16 cellular contexts compared by ENCODE assay signal in the genomic region with DNA sequence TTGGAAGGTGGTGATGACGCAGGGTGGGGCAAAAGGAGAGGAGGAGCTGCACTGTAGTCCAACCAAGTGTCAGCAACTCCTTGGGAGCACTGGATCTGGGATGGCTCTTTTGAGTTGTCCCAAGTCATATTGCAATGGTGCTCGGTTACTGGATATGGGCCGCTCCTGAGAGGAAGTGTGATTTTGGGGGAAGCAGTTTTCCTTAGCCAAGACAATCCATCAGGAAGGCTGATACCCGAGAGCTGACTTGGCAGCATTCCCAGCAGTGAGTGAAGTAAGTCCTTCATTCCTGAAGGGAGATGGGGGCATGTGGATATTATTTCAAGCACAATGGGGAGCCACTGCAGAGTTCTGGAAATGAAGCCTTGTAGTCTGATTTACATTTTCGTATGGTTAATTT.
A peak's percentile ranks its signal among the peaks of the same experiment; 100 is the strongest.
DNase-seq lines count a peak whose midpoint lies in the region; ATAC-seq and TF ChIP-seq lines count a peak whose summit lies in the region.
"Had no signal": no experiment of that assay in that cellular context is flagged by ENCODE, and none has a peak within 500 bp of the region (broad histone marks: within the 10 kb centered on the region; RNA-seq: fewer than 3 reads in every experiment).

No MANE protein-coding gene starts in this region.

- no peaks in the 10 kb centered on the region for H3K27me3 ChIP-seq in smooth muscle cell (ENCODE audit: low read depth)
- H3K27me3 ChIP-seq: spleen, tibial nerve had no signal

- peak overlapping the region; percentile 49 for H2AFZ ChIP-seq in smooth muscle cell (ENCODE audit: low read depth)

- H3F3A ChIP-seq in smooth muscle cell (ENCODE audit: low read depth) = no peaks in the 10 kb centered on the region

- no peaks in the 10 kb centered on the region for H3K4me1 ChIP-seq in smooth muscle cell (ENCODE audit: low read depth)
- H3K4me1 ChIP-seq: spleen, tibial nerve had no signal

- no peak overlapping the region for H3K9ac ChIP-seq in smooth muscle cell (ENCODE audit: low read depth)

- TF ChIP-seq CTCF in fibroblast of mammary gland (conservative IDR thresholded peaks at IDR 0.05; ENCODE audit: control insufficient read depth, insufficient read depth, low read depth, low read length) (no peak), smooth muscle cell (IDR thresholded peaks at IDR 0.05; ENCODE audit: borderline replicate concordance, insufficient read depth, poor library complexity, severe bottlenecking) (no peak)

- H3K36me3 ChIP-seq in smooth muscle cell (ENCODE audit: low read depth) = no peaks in the 10 kb centered on the region
- H3K36me3 ChIP-seq: spleen, tibial nerve had no signal

- no peaks in the 10 kb centered on the region for H4K20me1 ChIP-seq in smooth muscle cell (ENCODE audit: low read depth)

- no peak overlapping the region for H3K4me2 ChIP-seq in smooth muscle cell

- DNase-seq in NCI-H748 (lab: John Stamatoyannopoulos, UW; ENCODE audit: unreplicated experiment) (peak; percentile 31), NCI-H748 treated with DMSO at 0.1 percent for 48 hours (lab: John Stamatoyannopoulos, UW) (no peak), NCI-H226 (peak; percentile 75), fibroblast of mammary gland (ENCODE audit: low read depth) (peak; percentile 39), smooth muscle cell (lab: John Stamatoyannopoulos, UW; ENCODE audit: unreplicated experiment) (no peak), kidney glomerular epithelial cell (lab: John Stamatoyannopoulos, UW) (no peak)
- DNase-seq: activated CD4-positive, alpha-beta memory T cell treated with anti-CD3 and anti-CD28 coated beads for 36 hours; activated effector memory CD4-positive, alpha-beta T cell treated with anti-CD3 and anti-CD28 coated beads, Interleukin-2, amount 50 U/mL, for 16 hours; Calu3; naive thymus-derived CD8-positive, alpha-beta T cell; NCI-H1092 treated with DMSO at 0.1 percent for 48 hours; spleen had no signal

- H3K9me3 ChIP-seq in smooth muscle cell (replicated peaks; ENCODE audit: low read depth) = no peaks in the 10 kb centered on the region
- H3K9me3 ChIP-seq: tibial nerve had no signal

- no peak overlapping the region for H3K27ac ChIP-seq in smooth muscle cell (ENCODE audit: low read depth)
- H3K27ac ChIP-seq: spleen, tibial nerve had no signal

- no peaks in the 10 kb centered on the region for H3K79me2 ChIP-seq in smooth muscle cell (ENCODE audit: low read depth)

- H3K4me3 ChIP-seq in fibroblast of mammary gland (ENCODE audit: control insufficient read depth, low read depth, low read length) (no peak overlapping the region), smooth muscle cell (no peak overlapping the region)
- H3K4me3 ChIP-seq: spleen, tibial nerve had no signal

- 76% methylated on average over 5 of the region's 5 CpGs for WGBS in smooth muscle cell (ENCODE audit: low lambda C conversion rate)

- ATAC-seq in HG02763 (IDR thresholded peaks at IDR 0.05; ENCODE audit: unreplicated experiment) = no peak
- no peak for ATAC-seq in GM21367 (IDR thresholded peaks at IDR 0.05; ENCODE audit: unreplicated experiment)
- ATAC-seq: esophagus mucosa; naive thymus-derived CD8-positive, alpha-beta T cell had no signal

Comparison
In these comparisons a context has a peak if more than half of its experiments do, and no peak if none do; other contexts are left out.
1. DNase-seq: peak in NCI-H748 (single experiment), NCI-H226 (single experiment) and fibroblast of mammary gland (single experiment); none in NCI-H748 treated with DMSO at 0.1 percent for 48 hours (single experiment), smooth muscle cell (single experiment) and kidney glomerular epithelial cell (single experiment).